ENCODE assay signal across 14 cellular contexts in the genomic region with DNA sequence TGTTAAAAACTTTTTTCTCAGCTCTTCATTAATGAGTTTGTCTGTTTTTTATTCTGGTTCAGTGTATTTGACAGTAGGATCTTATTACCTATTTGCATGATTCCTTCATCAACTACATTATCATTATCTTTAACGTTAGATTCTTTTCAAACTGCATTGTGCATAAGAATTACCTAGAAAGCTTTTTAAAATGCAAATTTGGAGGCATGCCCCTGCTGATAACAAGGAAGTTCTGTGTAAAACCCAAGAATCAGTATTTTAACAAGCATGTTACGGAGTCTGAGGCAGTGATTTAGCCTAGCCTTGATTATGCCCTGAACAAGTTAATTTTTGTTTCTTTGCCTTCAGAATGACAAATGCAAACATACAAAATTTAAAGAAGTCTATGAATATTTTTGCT. TPM values are rescaled to one million over a fixed set of nuclear protein-coding genes. Genes with fewer than 3 reads are reported as not detected.
DNase-seq lines count a peak whose midpoint lies in the region; ATAC-seq and TF ChIP-seq lines count a peak whose summit lies in the region.
"Had no signal": no experiment of that assay in that cellular context is flagged by ENCODE, and none has a peak within 500 bp of the region (broad histone marks: within the 10 kb centered on the region; RNA-seq: fewer than 3 reads in every experiment).

No MANE protein-coding gene starts in this region.

- TF ChIP-seq POLR2A in tibial nerve (IDR thresholded peaks at IDR 0.05): no peak

- H3K36me3 ChIP-seq in HUES48 (ENCODE audit: control insufficient read depth, insufficient read depth, low read length): no peaks in the 10 kb centered on the region
- peaks cover 0 to 4% (median 0%) of the 10 kb centered on the region in 3 donors for H3K36me3 ChIP-seq in tibial nerve

- no peaks in the 10 kb centered on the region for H3K27me3 ChIP-seq in HUES48 (ENCODE audit: control insufficient read depth, insufficient read depth, low read length)
- H3K27me3 ChIP-seq in tibial nerve: no peaks in the 10 kb centered on the region

- H3K4me1 ChIP-seq in HUES48 (ENCODE audit: control insufficient read depth, insufficient read depth, low read length) (peaks cover 67% of the 10 kb centered on the region), tibial nerve (peaks cover 0 to 93% (median 29%) of the 10 kb centered on the region in 4 donors)

- no peak for ATAC-seq in HG03469 (IDR thresholded peaks at IDR 0.05; ENCODE audit: unreplicated experiment)

- 33 to 41% methylated on average over 2 of the region's 2 CpGs for WGBS in tibial nerve, 2 donors

- H3K4me3 ChIP-seq in HUES48 (ENCODE audit: low read depth, low read length) (peak overlapping the region; percentile 46), tibial nerve (peak overlapping the region in 1 of 4 donors; percentile 20)

- H3K9ac ChIP-seq in HUES48 (ENCODE audit: low read depth, low read length): no peak overlapping the region

- TF ChIP-seq CTCF in tibial nerve (IDR thresholded peaks at IDR 0.05): no peak

- TF ChIP-seq EP300 in tibial nerve (IDR thresholded peaks at IDR 0.05): no peak

- H3K9me3 ChIP-seq in HUES48 (ENCODE audit: control insufficient read depth, insufficient read depth, low read length) (no peaks in the 10 kb centered on the region), tibial nerve (no peaks in the 10 kb centered on the region)

- H3K27ac ChIP-seq in HUES48 (ENCODE audit: low read depth, low read length) (peak overlapping the region; percentile 84), angular gyrus (ENCODE audit: low read depth, low read length) (peak overlapping the region; percentile 1), tibial nerve (peak overlapping the region; percentile 68 to 98 (median 86))

- peak; percentile 12 for DNase-seq in iPS-NIHi11 (ENCODE audit: low spot score)
- no peak for DNase-seq in tibial nerve (ENCODE audit: low spot score in 2 of 2)
- no peak for DNase-seq in DMS53 (lab: John Stamatoyannopoulos, UW)
- DNase-seq in SHP77 treated with DMSO at 0.1 percent for 48 hours (lab: John Stamatoyannopoulos, UW): no peak
- DNase-seq: CD8-positive, alpha-beta memory T cell; EL; IMR-90; Kasumi-1; NCI-H1417; NCI-H2029; NCI-H510A treated with DMSO at 0.1 percent for 48 hours had no signal

RNA-seq across cellular contexts. Expression of gene AHR, which starts 14.2 kb away (rescaled TPM):
- 100 to 1,000 TPM; 188 to 372 (median 296) TPM for total RNA-seq in tibial nerve

Comparison
In these comparisons a context has a peak if more than half of its experiments do, and no peak if none do; other contexts are left out.
1. H3K27ac ChIP-seq: peak in every context shown above with its lines; median percentile 86 in tibial nerve; 84 in HUES48; 1 in angular gyrus.